27 cellular contexts compared by ENCODE assay signal in the genomic region with DNA sequence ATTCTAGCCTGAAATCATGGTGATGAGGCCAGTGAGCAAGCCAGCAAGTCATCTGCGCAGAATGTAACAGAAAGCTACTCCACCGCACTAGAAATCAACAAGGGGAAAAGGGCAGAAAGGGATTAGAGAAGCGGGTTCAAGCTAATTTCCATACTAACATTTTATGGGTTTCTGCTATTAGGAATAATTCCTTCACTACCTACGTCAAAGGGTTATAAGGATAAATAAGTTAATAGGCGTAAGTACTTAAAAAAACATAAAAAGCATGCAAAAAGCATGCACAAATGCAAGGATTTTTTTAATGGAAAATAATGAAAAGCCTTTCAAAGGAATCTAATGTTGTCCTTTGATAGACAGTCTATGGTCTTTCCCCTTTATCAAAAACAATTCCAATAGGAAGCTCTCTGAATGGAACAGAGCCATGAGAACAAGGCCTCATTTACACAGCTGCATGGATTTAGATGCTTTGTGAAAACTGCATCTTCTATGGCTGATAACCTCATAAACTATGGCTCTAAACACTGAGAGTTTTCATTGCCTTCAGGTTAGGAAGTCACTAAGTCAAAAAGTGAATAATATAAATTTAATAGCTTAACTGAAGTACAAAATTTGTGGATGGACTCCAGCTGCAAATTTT. TPM values are rescaled to one million over a fixed set of nuclear protein-coding genes. Genes with fewer than 3 reads are reported as not detected.
"Had no signal": no experiment of that assay in that cellular context is flagged by ENCODE, and none has a peak within 500 bp of the region (broad histone marks: within the 10 kb centered on the region; RNA-seq: fewer than 3 reads in every experiment).

No MANE protein-coding gene starts in this region.

- H3K27ac Mint-ChIP-seq: activated CD4-positive, alpha-beta T cell treated with anti-CD3 and anti-CD28 coated beads, Interleukin-2, amount 10 ng/mL, durations not matched to agents 24 days and 14 days; activated CD8-positive, alpha-beta T cell treated with anti-CD3 and anti-CD28 coated beads for 36 hours; activated naive CD8-positive, alpha-beta T cell treated with anti-CD3 and anti-CD28 coated beads for 36 hours; activated T-helper 17 cell treated with anti-CD3 and anti-CD28 coated beads, Interleukin-2, amount 50 U/mL, for 72 hours had no signal

- H3K4me3 ChIP-seq: cardiac muscle cell, Peyer's patch had no signal

- ATAC-seq: activated CD8-positive, alpha-beta T cell treated with anti-CD3 and anti-CD28 coated beads for 36 hours; activated T-cell treated with anti-CD3 and anti-CD28 coated beads, Interleukin-2, amount 50 U/mL, for 72 hours; activated T-helper 17 cell treated with anti-CD3 and anti-CD28 coated beads, Interleukin-2, amount 50 U/mL, for 72 hours; PC-3 had no signal

- DNase-seq: activated CD4-positive, alpha-beta T cell treated with anti-CD3 and anti-CD28 coated beads, Interleukin-2, amount 10 ng/mL, durations not matched to agents 24 days and 14 days; activated CD4-positive, alpha-beta T cell treated with anti-CD3 and anti-CD28 coated beads, Interleukin-2, amount 50 U/mL, for 4 hours; activated CD8-positive, alpha-beta T cell treated with anti-CD3 and anti-CD28 coated beads for 36 hours; activated effector memory CD4-positive, alpha-beta T cell treated with anti-CD3 and anti-CD28 coated beads, Interleukin-2, amount 50 U/mL, for 16 hours; activated naive CD4-positive, alpha-beta T cell; activated naive CD4-positive, alpha-beta T cell treated with anti-CD3 and anti-CD28 coated beads, Interleukin-2, amount 50 U/mL, for 16 hours; activated naive CD8-positive, alpha-beta T cell treated with anti-CD3 and anti-CD28 coated beads for 36 hours; activated T-cell treated with anti-CD3 and anti-CD28 coated beads, Interleukin-2, amount 50 U/mL, for 1 hour; activated T-cell treated with anti-CD3 and anti-CD28 coated beads, Interleukin-2, amount 50 U/mL, for 72 hours; amniotic stem cell; NCI-H1105; NCI-H1417 treated with DMSO at 0.1 percent for 48 hours; NCI-H1694; NCI-H1930; NCI-H2081 treated with DMSO at 0.1 percent for 48 hours; NCI-H226; NCI-H446 treated with DMSO at 0.1 percent for 48 hours; NCI-H524 treated with DMSO at 0.1 percent for 48 hours; PC-3; Peyer's patch; Right ventricle myocardium superior; SW 1271; T-helper 1 cell; T1000 had no signal

- H3K27me3 ChIP-seq: cardiac muscle cell, Peyer's patch had no signal

- H3K27me3 Mint-ChIP-seq: activated CD4-positive, alpha-beta T cell treated with anti-CD3 and anti-CD28 coated beads, Interleukin-2, amount 10 ng/mL, durations not matched to agents 24 days and 14 days; activated CD8-positive, alpha-beta T cell treated with anti-CD3 and anti-CD28 coated beads for 36 hours; activated naive CD8-positive, alpha-beta T cell treated with anti-CD3 and anti-CD28 coated beads for 36 hours; activated T-helper 17 cell treated with anti-CD3 and anti-CD28 coated beads, Interleukin-2, amount 50 U/mL, for 72 hours had no signal

- H3K4me3 Mint-ChIP-seq: activated CD4-positive, alpha-beta T cell treated with anti-CD3 and anti-CD28 coated beads, Interleukin-2, amount 10 ng/mL, durations not matched to agents 24 days and 14 days; activated CD8-positive, alpha-beta T cell treated with anti-CD3 and anti-CD28 coated beads for 36 hours; activated naive CD8-positive, alpha-beta T cell treated with anti-CD3 and anti-CD28 coated beads for 36 hours; activated T-cell treated with anti-CD3 and anti-CD28 coated beads, Interleukin-2, amount 50 U/mL, for 72 hours; activated T-helper 17 cell treated with anti-CD3 and anti-CD28 coated beads, Interleukin-2, amount 50 U/mL, for 72 hours had no signal

- H3K9me3 ChIP-seq: Peyer's patch had no signal

- H3K9me3 Mint-ChIP-seq: activated CD4-positive, alpha-beta T cell treated with anti-CD3 and anti-CD28 coated beads, Interleukin-2, amount 10 ng/mL, durations not matched to agents 24 days and 14 days; activated CD8-positive, alpha-beta T cell treated with anti-CD3 and anti-CD28 coated beads for 36 hours; activated T-cell treated with anti-CD3 and anti-CD28 coated beads, Interleukin-2, amount 50 U/mL, for 72 hours; activated T-helper 17 cell treated with anti-CD3 and anti-CD28 coated beads, Interleukin-2, amount 50 U/mL, for 72 hours had no signal

- H3K27ac ChIP-seq: cardiac muscle cell, Peyer's patch had no signal

RNA-seq across cellular contexts. Expression of gene C16orf74, which starts 42.9 kb away (rescaled TPM):
- polyA plus RNA-seq: aorta had no signal
